In genomic region chr1:244552336-244552735, GRCh38 we compare ENCODE assay signal across 23 cellular contexts.
DNase-seq lines count a peak whose midpoint lies in the region; ATAC-seq and TF ChIP-seq lines count a peak whose summit lies in the region.
"Had no signal": no experiment of that assay in that cellular context is flagged by ENCODE, and none has a peak within 500 bp of the region (broad histone marks: within the 10 kb centered on the region; RNA-seq: fewer than 3 reads in every experiment).

No MANE protein-coding gene starts in this region.

- H3K36me3 Mint-ChIP-seq in HFFc6 (ENCODE audit: low read depth) = no peaks in the 10 kb centered on the region
- no peaks in the 10 kb centered on the region for H3K36me3 Mint-ChIP-seq in CD14-positive monocyte
- H3K36me3 Mint-ChIP-seq: stimulated activated naive B cell treated with anti-CD40 and anti-IgM and Interleukin-4, amounts not matched to agents 10 μg/mL and 1 μg/mL and 100 μg/mL, for 72 hours had no signal

- intact Hi-C loops in CD14-positive monocyte (cut with micrococcal nuclease) = no loop called here

- H3K4me3 Mint-ChIP-seq in HFFc6 (no peak overlapping the region), CD14-positive monocyte (no peak overlapping the region)
- H3K4me3 Mint-ChIP-seq: activated CD4-positive, alpha-beta T cell treated with anti-CD3 and anti-CD28 coated beads, Interleukin-2, amount 10 ng/mL, durations not matched to agents 24 days and 14 days; activated T-cell treated with anti-CD3 and anti-CD28 coated beads, Interleukin-2, amount 50 U/mL, for 24 hours; neural crest cell; stimulated activated naive B cell treated with anti-CD40 and anti-IgM and Interleukin-4, amounts not matched to agents 10 μg/mL and 1 μg/mL and 100 μg/mL, for 72 hours had no signal

- H3K9me3 Mint-ChIP-seq in HFFc6 (peaks cover 5% of the 10 kb centered on the region), CD14-positive monocyte (peaks cover 4 to 37% (median 24%) of the 10 kb centered on the region in 7 donors)

- no peak overlapping the region for H3K27ac Mint-ChIP-seq in HFFc6
- no peak overlapping the region for H3K27ac Mint-ChIP-seq in CD14-positive monocyte
- H3K27ac Mint-ChIP-seq: activated CD4-positive, alpha-beta T cell treated with anti-CD3 and anti-CD28 coated beads, Interleukin-2, amount 10 ng/mL, durations not matched to agents 24 days and 14 days; activated T-cell treated with anti-CD3 and anti-CD28 coated beads, Interleukin-2, amount 50 U/mL, for 24 hours; stimulated activated naive B cell treated with anti-CD40 and anti-IgM and Interleukin-4, amounts not matched to agents 10 μg/mL and 1 μg/mL and 100 μg/mL, for 72 hours had no signal

- no peak for ATAC-seq in left lobe of liver
- ATAC-seq: body of pancreas; left cardiac atrium; sciatic nerve; stimulated activated naive B cell treated with anti-CD40 and anti-IgM and Interleukin-4, amounts not matched to agents 10 μg/mL and 1 μg/mL and 100 μg/mL, for 72 hours had no signal

- H3K27me3 Mint-ChIP-seq in HFFc6 (ENCODE audit: insufficient read depth) (no peaks in the 10 kb centered on the region; the same call in 1 of the 2 replicates), CD14-positive monocyte (ENCODE audit: low read depth in 3 of 3) (peaks cover 0 to 1% (median 0%) of the 10 kb centered on the region in 3 donors)
- H3K27me3 Mint-ChIP-seq: activated CD4-positive, alpha-beta T cell treated with anti-CD3 and anti-CD28 coated beads, Interleukin-2, amount 10 ng/mL, durations not matched to agents 24 days and 14 days; activated T-cell treated with anti-CD3 and anti-CD28 coated beads, Interleukin-2, amount 50 U/mL, for 24 hours; stimulated activated naive B cell treated with anti-CD40 and anti-IgM and Interleukin-4, amounts not matched to agents 10 μg/mL and 1 μg/mL and 100 μg/mL, for 72 hours had no signal

- TF ChIP-seq CTCF in AG10803 (conservative IDR thresholded peaks at IDR 0.05; ENCODE audit: low read length) (no peak), HFFc6 (IDR thresholded peaks at IDR 0.05) (no peak), fibroblast of the aortic adventitia (IDR thresholded peaks at IDR 0.05; ENCODE audit: insufficient read depth, low read length) (no peak), CD14-positive monocyte (IDR thresholded peaks at IDR 0.05) (no peak)

- H3K4me1 Mint-ChIP-seq in HFFc6 (ENCODE audit: low read depth) = peaks cover 4% of the 10 kb centered on the region; the same call in 1 of the 2 replicates
- no peaks in the 10 kb centered on the region for H3K4me1 Mint-ChIP-seq in CD14-positive monocyte
- H3K4me1 Mint-ChIP-seq: activated CD4-positive, alpha-beta T cell treated with anti-CD3 and anti-CD28 coated beads, Interleukin-2, amount 10 ng/mL, durations not matched to agents 24 days and 14 days; neural crest cell; stimulated activated naive B cell treated with anti-CD40 and anti-IgM and Interleukin-4, amounts not matched to agents 10 μg/mL and 1 μg/mL and 100 μg/mL, for 72 hours had no signal

- H3K4me3 ChIP-seq in AG10803 (ENCODE audit: low read length) = no peak overlapping the region
- no peak overlapping the region for H3K4me3 ChIP-seq in fibroblast of the aortic adventitia (ENCODE audit: low read depth, low read length)
- H3K4me3 ChIP-seq: body of pancreas had no signal

- DNase-seq in AG10803 (ENCODE audit: low read depth) = peak; percentile 17
- peak; percentile 1 for DNase-seq in HFFc6
- peak; percentile 86 for DNase-seq in SK-MEL-5 (ENCODE audit: low read depth, low spot score)
- peak; percentile 2 for DNase-seq in fibroblast of the aortic adventitia (ENCODE audit: low read depth)
- DNase-seq in NCI-H128 (lab: John Stamatoyannopoulos, UW; ENCODE audit: unreplicated experiment) = no peak
- DNase-seq in left lobe of liver (ENCODE audit: low spot score) = no peak
- DNase-seq in CD14-positive monocyte (ENCODE audit: low spot score) = no peak
- DNase-seq in iPS-NIHi11 (ENCODE audit: low spot score) = no peak
- DNase-seq: activated CD4-positive, alpha-beta T cell treated with anti-CD3 and anti-CD28 coated beads, Interleukin-2, amount 10 ng/mL, durations not matched to agents 24 days and 14 days; activated T-cell treated with anti-CD3 and anti-CD28 coated beads, Interleukin-2, amount 50 U/mL, for 24 hours; body of pancreas; C1 segment of cervical spinal cord; cerebellar nuclear complex; EL; Kasumi-1; left cardiac atrium; NCI-H187; NCI-H526 treated with DMSO at 0.1 percent for 48 hours; RPMI8226; stimulated activated CD4-positive, alpha-beta T cell treated with anti-CD3 and anti-CD28 coated beads, Interleukin-4, amount 100 ng/mL, for 4 hours; stimulated activated naive B cell treated with anti-CD40 and anti-IgM and Interleukin-4, amounts not matched to agents 10 μg/mL and 1 μg/mL and 100 μg/mL, for 72 hours had no signal

- in situ Hi-C loops in SK-MEL-5 (cut with HindIII; ENCODE audit: low pct_unique_long_range_greater_than_20kb, low sequenced_read_pairs) = no loop called here

Comparison
In these comparisons a context has a peak if more than half of its experiments do, and no peak if none do; other contexts are left out.
1. DNase-seq: peak in AG10803 (single experiment), HFFc6 (single experiment), SK-MEL-5 (single experiment) and fibroblast of the aortic adventitia (single experiment); none in NCI-H128 (single experiment), left lobe of liver (single experiment), CD14-positive monocyte (single experiment) and iPS-NIHi11 (single experiment).